Comparison of ENCODE assay signal across 21 cellular contexts in genomic region chr1:247266053-247266452, GRCh38. TPM values are rescaled to one million over a fixed set of nuclear protein-coding genes. Genes with fewer than 3 reads are reported as not detected.
DNase-seq lines count a peak whose midpoint lies in the region; ATAC-seq and TF ChIP-seq lines count a peak whose summit lies in the region.
"Had no signal": no experiment of that assay in that cellular context is flagged by ENCODE, and none has a peak within 500 bp of the region (broad histone marks: within the 10 kb centered on the region; RNA-seq: fewer than 3 reads in every experiment).

No MANE protein-coding gene starts in this region.

- WGBS in mammary epithelial cell (ENCODE audit: low coverage, missing lambda C conversion rate): 58% methylated on average over 5 of the region's 5 CpGs
- WGBS in SK-N-SH (ENCODE audit: low lambda C conversion rate): 13% methylated on average over 5 of the region's 5 CpGs

- H3K4me1 Mint-ChIP-seq in MCF 10A (ENCODE audit: insufficient read depth, unreplicated experiment): no peaks in the 10 kb centered on the region
- H3K4me1 Mint-ChIP-seq: CD8-positive, alpha-beta memory T cell had no signal

- no peak overlapping the region for H3K4me3 ChIP-seq in mammary epithelial cell (replicated peaks in 1 of 3; ENCODE audit: insufficient read depth in 1 of 3, low read depth in 2 of 3, low read length in 3 of 3)
- no peak overlapping the region for H3K4me3 ChIP-seq in SK-N-SH (ENCODE audit: low read depth in 2 of 2, low read length in 1 of 2)
- H3K4me3 ChIP-seq in retinal pigment epithelial cell (ENCODE audit: low read length): no peak overlapping the region
- H3K4me3 ChIP-seq: BLaER1 treated with 17β-estradiol and CSF1 and Interleukin-3, amounts not matched to agents 10 nM and 100 nM; GM12878 had no signal

- no peak overlapping the region for H3K4me3 Mint-ChIP-seq in MCF 10A (ENCODE audit: unreplicated experiment)
- H3K4me3 Mint-ChIP-seq: CD8-positive, alpha-beta memory T cell had no signal

- no peaks in the 10 kb centered on the region for H3K36me3 Mint-ChIP-seq in MCF 10A (ENCODE audit: insufficient read depth, unreplicated experiment)

- TF ChIP-seq RAD21 in SK-N-SH (IDR thresholded peaks at IDR 0.05; ENCODE audit: low read length): no peak

- H3K27me3 ChIP-seq in mammary epithelial cell (ENCODE audit: insufficient read depth, low read length) (no peaks in the 10 kb centered on the region), SK-N-SH (ENCODE audit: insufficient read depth) (no peaks in the 10 kb centered on the region)
- H3K27me3 ChIP-seq: BLaER1 treated with 17β-estradiol and CSF1 and Interleukin-3, amounts not matched to agents 10 nM and 100 nM had no signal

- in situ Hi-C loops in mammary epithelial cell (cut with MboI; ENCODE audit: low sequenced_read_pairs in 2 of 2): no loop called here

- dilution Hi-C loops in mammary epithelial cell (cut with HindIII; ENCODE audit: low sequenced_read_pairs): no loop called here

- CTCF ChIA-PET in mammary epithelial cell (lab: Charles Lee; ENCODE audit: low non-redundant PET) (no interaction called here), MCF 10A (lab: Yijun Ruan, JAX) (no interaction called here), SK-N-SH (lab: Yijun Ruan, JAX) (no interaction called here)

- H3K27me3 Mint-ChIP-seq in MCF 10A (ENCODE audit: insufficient read depth, unreplicated experiment): no peaks in the 10 kb centered on the region

- no peak for TF ChIP-seq CTCF in mammary epithelial cell (conservative IDR thresholded peaks at IDR 0.05 in 1 of 2, IDR thresholded peaks at IDR 0.05 in 1 of 2; ENCODE audit: extremely low read depth in 1 of 2, insufficient read depth in 1 of 2, low read depth in 1 of 2, low read length in 2 of 2)
- no peak for TF ChIP-seq CTCF in MCF 10A (IDR thresholded peaks at IDR 0.05; ENCODE audit: unreplicated experiment)
- no peak for TF ChIP-seq CTCF in SK-N-SH (IDR thresholded peaks at IDR 0.05)
- TF ChIP-seq CTCF in retinal pigment epithelial cell (conservative IDR thresholded peaks at IDR 0.05; ENCODE audit: low read depth, low read length): no peak

- no peaks in the 10 kb centered on the region for H3K4me1 ChIP-seq in mammary epithelial cell (ENCODE audit: insufficient read depth, low read length)
- no peaks in the 10 kb centered on the region for H3K4me1 ChIP-seq in SK-N-SH (ENCODE audit: control insufficient read depth in 1 of 2, insufficient read depth in 2 of 2, low read depth in 1 of 2, low read length in 1 of 2)
- H3K4me1 ChIP-seq: BLaER1 treated with 17β-estradiol and CSF1 and Interleukin-3, amounts not matched to agents 10 nM and 100 nM had no signal

- POLR2A ChIA-PET in MCF 10A (lab: Yijun Ruan, JAX): no interaction called here
- POLR2A ChIA-PET in SK-N-SH (lab: Yijun Ruan, JAX): no interaction called here

- peaks cover 17% of the 10 kb centered on the region for H3K9me3 Mint-ChIP-seq in MCF 10A (ENCODE audit: unreplicated experiment)

- TF ChIP-seq EP300 in SK-N-SH (IDR thresholded peaks at IDR 0.05; ENCODE audit: borderline replicate concordance in 1 of 2, low read depth in 1 of 2, low read length in 1 of 2): no peak

- no peak overlapping the region for H3K27ac ChIP-seq in mammary epithelial cell (ENCODE audit: insufficient read depth, low read depth, low read length)
- H3K27ac ChIP-seq in SK-N-SH (ENCODE audit: low read depth in 2 of 2, low read length in 1 of 2): no peak overlapping the region
- H3K27ac ChIP-seq in epithelial cell of prostate: no peak overlapping the region
- H3K27ac ChIP-seq: BLaER1 treated with 17β-estradiol and CSF1 and Interleukin-3, amounts not matched to agents 10 nM and 100 nM had no signal

- H3K9me3 ChIP-seq in mammary epithelial cell (replicated peaks; ENCODE audit: insufficient read depth, low read length) (peaks cover 5% of the 10 kb centered on the region), SK-N-SH (no peaks in the 10 kb centered on the region)

- no peaks in the 10 kb centered on the region for H3F3A ChIP-seq in SK-N-SH (replicated peaks; ENCODE audit: insufficient read depth)

- H4K20me1 ChIP-seq in mammary epithelial cell (ENCODE audit: insufficient read depth, low read length): no peaks in the 10 kb centered on the region
- H4K20me1 ChIP-seq in SK-N-SH (ENCODE audit: insufficient read depth): no peaks in the 10 kb centered on the region
- H4K20me1 ChIP-seq: BLaER1 treated with 17β-estradiol and CSF1 and Interleukin-3, amounts not matched to agents 10 nM and 100 nM had no signal

- H3K36me3 ChIP-seq in mammary epithelial cell (ENCODE audit: insufficient read depth, low read length): no peaks in the 10 kb centered on the region
- no peaks in the 10 kb centered on the region for H3K36me3 ChIP-seq in SK-N-SH (replicated peaks in 1 of 2; ENCODE audit: control insufficient read depth in 1 of 2, insufficient read depth in 2 of 2, low read length in 1 of 2)
- H3K36me3 ChIP-seq: BLaER1 treated with 17β-estradiol and CSF1 and Interleukin-3, amounts not matched to agents 10 nM and 100 nM had no signal

- H3K79me2 ChIP-seq in mammary epithelial cell (ENCODE audit: insufficient read depth, low read length) (no peaks in the 10 kb centered on the region), SK-N-SH (ENCODE audit: insufficient read depth) (no peaks in the 10 kb centered on the region)

- H3K9ac ChIP-seq in mammary epithelial cell (ENCODE audit: insufficient read depth, low read length) (no peak overlapping the region), SK-N-SH (no peak overlapping the region)
- H3K9ac ChIP-seq: BLaER1 treated with 17β-estradiol and CSF1 and Interleukin-3, amounts not matched to agents 10 nM and 100 nM had no signal

- no peak for ATAC-seq in GM19324 (IDR thresholded peaks at IDR 0.05; ENCODE audit: low FRiP score, unreplicated experiment)
- ATAC-seq: GM12878, Right ventricle myocardium inferior had no signal

- no peak overlapping the region for H3K4me2 ChIP-seq in mammary epithelial cell (ENCODE audit: insufficient read depth, low read depth, low read length)
- H3K4me2 ChIP-seq in SK-N-SH: no peak overlapping the region
- H3K4me2 ChIP-seq: BLaER1 treated with 17β-estradiol and CSF1 and Interleukin-3, amounts not matched to agents 10 nM and 100 nM had no signal

- no peak overlapping the region for H3K27ac Mint-ChIP-seq in MCF 10A (ENCODE audit: low read depth, unreplicated experiment)

- BruUV-seq in mammary epithelial cell (replicated peaks; lab: Mats Ljungman, UMichigan): no TSS peak
- BruUV-seq in MCF 10A (replicated peaks; lab: Mats Ljungman, UMichigan): no TSS peak

- intact Hi-C loops in mammary epithelial cell (cut with micrococcal nuclease): no loop called here
- intact Hi-C loops in MCF 10A (cut with micrococcal nuclease): no loop called here

- peak; percentile 3 for DNase-seq in mammary epithelial cell
- no peak for DNase-seq in MCF 10A (ENCODE audit: unreplicated experiment)
- DNase-seq in SK-N-SH: no peak
- peak; percentile 5 for DNase-seq in epithelial cell of prostate (ENCODE audit: low read depth, low spot score)
- peak; percentile 62 for DNase-seq in retinal pigment epithelial cell (ENCODE audit: low read depth)
- DNase-seq in AG20443 (ENCODE audit: low spot score): no peak
- no peak for DNase-seq in T-helper 2 cell
- DNase-seq: 8988T; CD8-positive, alpha-beta memory T cell; DMS79; GDM1; GOT3; NCI-H1436; NCI-H2029 treated with DMSO at 0.1 percent for 48 hours; NCI-H2171 treated with DMSO at 0.1 percent for 48 hours; NCI-H774 had no signal

- H3K9me2 ChIP-seq in SK-N-SH: no peaks in the 10 kb centered on the region

- H2AFZ ChIP-seq in mammary epithelial cell (ENCODE audit: low read depth, low read length) (no peak overlapping the region), SK-N-SH (ENCODE audit: low read depth) (0 out of 2 replicates have a peak overlapping the region, but pooled peaks have one; percentile 63)

TF ChIP-seq in SK-N-SH, 30 proteins besides CTCF, POLR2A, EP300 and RAD21 (continues in another document):
- TF ChIP-seq NFIC (IDR thresholded peaks at IDR 0.05; ENCODE audit: borderline replicate concordance) (no peak), ELF1 (IDR thresholded peaks at IDR 0.05) (no peak), CHD2 (IDR thresholded peaks at IDR 0.05; ENCODE audit: low read length, partially characterized antibody) (no peak)
- TF ChIP-seq, protein P1, sequence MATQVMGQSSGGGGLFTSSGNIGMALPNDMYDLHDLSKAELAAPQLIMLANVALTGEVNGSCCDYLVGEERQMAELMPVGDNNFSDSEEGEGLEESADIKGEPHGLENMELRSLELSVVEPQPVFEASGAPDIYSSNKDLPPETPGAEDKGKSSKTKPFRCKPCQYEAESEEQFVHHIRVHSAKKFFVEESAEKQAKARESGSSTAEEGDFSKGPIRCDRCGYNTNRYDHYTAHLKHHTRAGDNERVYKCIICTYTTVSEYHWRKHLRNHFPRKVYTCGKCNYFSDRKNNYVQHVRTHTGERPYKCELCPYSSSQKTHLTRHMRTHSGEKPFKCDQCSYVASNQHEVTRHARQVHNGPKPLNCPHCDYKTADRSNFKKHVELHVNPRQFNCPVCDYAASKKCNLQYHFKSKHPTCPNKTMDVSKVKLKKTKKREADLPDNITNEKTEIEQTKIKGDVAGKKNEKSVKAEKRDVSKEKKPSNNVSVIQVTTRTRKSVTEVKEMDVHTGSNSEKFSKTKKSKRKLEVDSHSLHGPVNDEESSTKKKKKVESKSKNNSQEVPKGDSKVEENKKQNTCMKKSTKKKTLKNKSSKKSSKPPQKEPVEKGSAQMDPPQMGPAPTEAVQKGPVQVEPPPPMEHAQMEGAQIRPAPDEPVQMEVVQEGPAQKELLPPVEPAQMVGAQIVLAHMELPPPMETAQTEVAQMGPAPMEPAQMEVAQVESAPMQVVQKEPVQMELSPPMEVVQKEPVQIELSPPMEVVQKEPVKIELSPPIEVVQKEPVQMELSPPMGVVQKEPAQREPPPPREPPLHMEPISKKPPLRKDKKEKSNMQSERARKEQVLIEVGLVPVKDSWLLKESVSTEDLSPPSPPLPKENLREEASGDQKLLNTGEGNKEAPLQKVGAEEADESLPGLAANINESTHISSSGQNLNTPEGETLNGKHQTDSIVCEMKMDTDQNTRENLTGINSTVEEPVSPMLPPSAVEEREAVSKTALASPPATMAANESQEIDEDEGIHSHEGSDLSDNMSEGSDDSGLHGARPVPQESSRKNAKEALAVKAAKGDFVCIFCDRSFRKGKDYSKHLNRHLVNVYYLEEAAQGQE (IDR thresholded peaks at IDR 0.05; ENCODE audit: low read depth, low read length): no peak

RNA-seq across cellular contexts. Expression of gene VN1R5, which starts 10.2 kb away (rescaled TPM):
- total RNA-seq in mammary epithelial cell (not detected), MCF 10A (2022) (not detected in 2 replicates)
- polyA plus RNA-seq in mammary epithelial cell (not detected), SK-N-SH (2012; rRNA removed) (not detected in 2 replicates)
- not detected for polyA minus RNA-seq in mammary epithelial cell
- not detected in 2 replicates for polyA plus RNA-seq in SK-N-SH (2012; cell fraction: cytosol; rRNA removed)
- not detected in 2 replicates for polyA plus RNA-seq in SK-N-SH (2012; cell fraction: nucleus; rRNA removed)
- total RNA-seq: CD8-positive, alpha-beta memory T cell; GM12878; NCI-H460; Right ventricle myocardium inferior had no signal
- polyA plus RNA-seq: CD8-positive, alpha-beta memory T cell; GM12878 had no signal

Comparison
In these comparisons a context has a peak if more than half of its experiments do, and no peak if none do; other contexts are left out.
1. DNase-seq: peak in mammary epithelial cell (single experiment), epithelial cell of prostate (single experiment) and retinal pigment epithelial cell (single experiment); none in MCF 10A (single experiment), SK-N-SH (single experiment), AG20443 (single experiment) and T-helper 2 cell (0 of 5).